ENCODE assay signal across 4 cellular contexts in genomic region chr5:136045026-136045425, GRCh38. TPM values are rescaled to one million over a fixed set of nuclear protein-coding genes. Genes with fewer than 3 reads are reported as not detected.
"Had no signal": no experiment of that assay in that cellular context is flagged by ENCODE, and none has a peak within 500 bp of the region (broad histone marks: within the 10 kb centered on the region; RNA-seq: fewer than 3 reads in every experiment).

No MANE protein-coding gene starts in this region.

RNA-seq across cellular contexts. Expression of gene TGFBI, which starts 16.2 kb away (rescaled TPM):
- total RNA-seq: activated CD4-positive, alpha-beta T cell treated with anti-CD3 and anti-CD28 coated beads, Interleukin-2, amount 10 ng/mL, durations not matched to agents 24 days and 14 days; activated CD8-positive, alpha-beta T cell treated with anti-CD3 and anti-CD28 coated beads for 36 hours; activated T-cell treated with anti-CD3 and anti-CD28 coated beads, Interleukin-2, amount 50 U/mL, for 72 hours; activated T-helper 1 cell treated with anti-CD3 and anti-CD28 coated beads, Interleukin-12 subunit alpha, Interleukin-12 subunit beta, Interleukin-2, Interleukin-4 antibody, amounts not matched to agents 30 ng/mL and 10 ng/mL and 1 ng/mL, durations not matched to agents 14 hours and 24 hours and 36 hours had no signal
